In genomic region chr12:29608581-29608980, GRCh38 we compare ENCODE assay signal across 26 cellular contexts.
"Had no signal": no experiment of that assay in that cellular context is flagged by ENCODE, and none has a peak within 500 bp of the region (broad histone marks: within the 10 kb centered on the region; RNA-seq: fewer than 3 reads in every experiment).

No MANE protein-coding gene starts in this region.

- H3K9me3 ChIP-seq: left lung, ovary, right atrium auricular region, right lobe of liver, stomach, testis, thyroid gland, transverse colon, upper lobe of left lung, vagina had no signal

- H3K4me3 ChIP-seq: left lung, lung, ovary, right atrium auricular region, right lobe of liver, stomach, testis, thyroid gland, transverse colon, upper lobe of left lung, vagina had no signal

- H3K4me1 Mint-ChIP-seq: immature natural killer cell; memory B cell; naive B cell; natural killer cell; stimulated activated naive B cell treated with anti-CD40 and anti-IgM and Interleukin-4, amounts not matched to agents 10 μg/mL and 1 μg/mL and 100 μg/mL, for 72 hours had no signal

- H3K4me3 Mint-ChIP-seq: immature natural killer cell; memory B cell; mesothelial cell of epicardium; naive B cell; natural killer cell; stimulated activated naive B cell treated with anti-CD40 and anti-IgM and Interleukin-4, amounts not matched to agents 10 μg/mL and 1 μg/mL and 100 μg/mL, for 72 hours had no signal

- H3K36me3 Mint-ChIP-seq: immature natural killer cell; memory B cell; mesothelial cell of epicardium; naive B cell; natural killer cell; stimulated activated naive B cell treated with anti-CD40 and anti-IgM and Interleukin-4, amounts not matched to agents 10 μg/mL and 1 μg/mL and 100 μg/mL, for 72 hours had no signal

- H3K9me3 Mint-ChIP-seq: memory B cell; mesothelial cell of epicardium; naive B cell; stimulated activated naive B cell treated with anti-CD40 and anti-IgM and Interleukin-4, amounts not matched to agents 10 μg/mL and 1 μg/mL and 100 μg/mL, for 72 hours had no signal

- H3K27me3 Mint-ChIP-seq: memory B cell; naive B cell; progenitor cell of endocrine pancreas; stimulated activated naive B cell treated with anti-CD40 and anti-IgM and Interleukin-4, amounts not matched to agents 10 μg/mL and 1 μg/mL and 100 μg/mL, for 72 hours had no signal

- H3K27me3 ChIP-seq: left lung, ovary, right atrium auricular region, right lobe of liver, stomach, testis, thyroid gland, transverse colon, upper lobe of left lung, vagina had no signal

- H3K4me1 ChIP-seq: left lung, testis, thyroid gland, transverse colon had no signal

- H3K27ac Mint-ChIP-seq: immature natural killer cell; memory B cell; mesothelial cell of epicardium; naive B cell; natural killer cell; progenitor cell of endocrine pancreas; stimulated activated naive B cell treated with anti-CD40 and anti-IgM and Interleukin-4, amounts not matched to agents 10 μg/mL and 1 μg/mL and 100 μg/mL, for 72 hours had no signal

- DNase-seq: hypothalamus; immature natural killer cell; kidney; left colon; left lung; naive B cell; natural killer cell; ovary; right lobe of liver; stimulated activated CD4-positive, alpha-beta T cell treated with anti-CD3 and anti-CD28 coated beads, Interleukin-12 subunit alpha, Interleukin-12 subunit beta, amount 100 ng/mL, for 4 hours; stimulated activated CD4-positive, alpha-beta T cell treated with anti-CD3 and anti-CD28 coated beads, Interleukin-15, amount 100 ng/mL, for 24 hours; stimulated activated CD4-positive, alpha-beta T cell treated with anti-CD3 and anti-CD28 coated beads, Interleukin-2, amount 100 ng/mL, for 24 hours; stimulated activated CD4-positive, alpha-beta T cell treated with anti-CD3 and anti-CD28 coated beads, Interleukin-4, amount 100 ng/mL, for 1 hour; stimulated activated naive B cell treated with anti-CD40 and anti-IgM and Interleukin-4, amounts not matched to agents 10 μg/mL and 1 μg/mL and 100 μg/mL, for 72 hours; stimulated activated naive CD8-positive, alpha-beta T cell treated with anti-CD3 and anti-CD28 coated beads, Interleukin-15, Interleukin-2, amounts not matched to agents 100 U/mL and 50 U/mL, for 24 hours; stomach; testis; thyroid gland; transverse colon; upper lobe of left lung had no signal

- H3K27ac ChIP-seq: left lung, ovary, right lobe of liver, stomach, testis, thyroid gland, transverse colon, vagina had no signal

- H3K36me3 ChIP-seq: left lung, ovary, right lobe of liver, thyroid gland, transverse colon, upper lobe of left lung, vagina had no signal

- ATAC-seq: left colon; left lung; natural killer cell; stimulated activated naive B cell treated with anti-CD40 and anti-IgM and Interleukin-4, amounts not matched to agents 10 μg/mL and 1 μg/mL and 100 μg/mL, for 72 hours; stimulated activated naive CD8-positive, alpha-beta T cell treated with anti-CD3 and anti-CD28 coated beads, Interleukin-15, Interleukin-2, amounts not matched to agents 100 U/mL and 50 U/mL, for 24 hours had no signal
